Comparison of ENCODE assay signal across 1 cellular context in genomic region chr11:3959015-3959917, GRCh38.
TF ChIP-seq lines count a peak whose summit lies in the region.

No MANE protein-coding gene starts in this region.

TF ChIP-seq in HepG2, 621 proteins besides CTCF, POLR2A, EP300 and RAD21 (continued from another document and continues in another):
- TF ChIP-seq HOMEZ (CRISPR knock-in tag; IDR thresholded peaks at IDR 0.05; ENCODE audit: low read depth) (no peak), ZHX2 (IDR thresholded peaks at IDR 0.05; ENCODE audit: low read depth) (no peak), ZHX2 (CRISPR knock-in tag; IDR thresholded peaks at IDR 0.05; ENCODE audit: borderline replicate concordance) (no peak), ZBTB49 (CRISPR knock-in tag; IDR thresholded peaks at IDR 0.05; ENCODE audit: borderline replicate concordance) (no peak), FOXM1 (CRISPR knock-in tag; IDR thresholded peaks at IDR 0.05) (no peak), ZNF143 (CRISPR knock-in tag; IDR thresholded peaks at IDR 0.05) (no peak), ZNF549 (CRISPR knock-in tag; IDR thresholded peaks at IDR 0.05) (no peak), GATAD2A (CRISPR knock-in tag; IDR thresholded peaks at IDR 0.05) (peak; percentile 39; the same call in 1 of the 2 replicates), CSRNP2 (CRISPR knock-in tag; conservative IDR thresholded peaks at IDR 0.05; ENCODE audit: low read depth) (no peak), ZFP41 (CRISPR knock-in tag; IDR thresholded peaks at IDR 0.05; ENCODE audit: borderline replicate concordance) (no peak), ZNF672 (CRISPR knock-in tag; IDR thresholded peaks at IDR 0.05) (no peak), FOXA3 (CRISPR knock-in tag; IDR thresholded peaks at IDR 0.05) (peak; percentile 30; the same call in 1 of the 2 replicates), HMG20B (CRISPR knock-in tag; conservative IDR thresholded peaks at IDR 0.05) (no peak), CAMTA2 (CRISPR knock-in tag; IDR thresholded peaks at IDR 0.05; ENCODE audit: borderline replicate concordance) (no peak), TCF7L2 (IDR thresholded peaks at IDR 0.05; ENCODE audit: low read depth, low read length) (peak; percentile 72), RBM39 (IDR thresholded peaks at IDR 0.05; ENCODE audit: low read depth, low read length, poor library complexity, severe bottlenecking) (no peak), ZBTB8A (CRISPR knock-in tag; IDR thresholded peaks at IDR 0.05; ENCODE audit: borderline replicate concordance, low read depth) (no peak), PLSCR1 (CRISPR knock-in tag; IDR thresholded peaks at IDR 0.05; ENCODE audit: borderline replicate concordance) (no peak), THRA (CRISPR knock-in tag; IDR thresholded peaks at IDR 0.05; ENCODE audit: borderline replicate concordance) (peak; percentile 92; the same call in 1 of the 2 replicates), MAFK (conservative IDR thresholded peaks at IDR 0.05 in 1 of 2, IDR thresholded peaks at IDR 0.05 in 1 of 2; ENCODE audit: low read length in 2 of 2) (no peak), ZNF766 (CRISPR knock-in tag; IDR thresholded peaks at IDR 0.05; ENCODE audit: borderline replicate concordance) (no peak), MED1 (CRISPR knock-in tag; IDR thresholded peaks at IDR 0.05) (0 out of 2 replicates have a peak, but pooled peaks have one; percentile 23), ZFX (CRISPR knock-in tag; IDR thresholded peaks at IDR 0.05; ENCODE audit: low read depth) (no peak), ZSCAN22 (CRISPR knock-in tag; IDR thresholded peaks at IDR 0.05) (no peak), KDM6A (CRISPR knock-in tag; IDR thresholded peaks at IDR 0.05; ENCODE audit: low read depth) (no peak), MEIS1 (CRISPR knock-in tag; IDR thresholded peaks at IDR 0.05; ENCODE audit: borderline replicate concordance) (no peak)
- TF ChIP-seq, protein P1, sequence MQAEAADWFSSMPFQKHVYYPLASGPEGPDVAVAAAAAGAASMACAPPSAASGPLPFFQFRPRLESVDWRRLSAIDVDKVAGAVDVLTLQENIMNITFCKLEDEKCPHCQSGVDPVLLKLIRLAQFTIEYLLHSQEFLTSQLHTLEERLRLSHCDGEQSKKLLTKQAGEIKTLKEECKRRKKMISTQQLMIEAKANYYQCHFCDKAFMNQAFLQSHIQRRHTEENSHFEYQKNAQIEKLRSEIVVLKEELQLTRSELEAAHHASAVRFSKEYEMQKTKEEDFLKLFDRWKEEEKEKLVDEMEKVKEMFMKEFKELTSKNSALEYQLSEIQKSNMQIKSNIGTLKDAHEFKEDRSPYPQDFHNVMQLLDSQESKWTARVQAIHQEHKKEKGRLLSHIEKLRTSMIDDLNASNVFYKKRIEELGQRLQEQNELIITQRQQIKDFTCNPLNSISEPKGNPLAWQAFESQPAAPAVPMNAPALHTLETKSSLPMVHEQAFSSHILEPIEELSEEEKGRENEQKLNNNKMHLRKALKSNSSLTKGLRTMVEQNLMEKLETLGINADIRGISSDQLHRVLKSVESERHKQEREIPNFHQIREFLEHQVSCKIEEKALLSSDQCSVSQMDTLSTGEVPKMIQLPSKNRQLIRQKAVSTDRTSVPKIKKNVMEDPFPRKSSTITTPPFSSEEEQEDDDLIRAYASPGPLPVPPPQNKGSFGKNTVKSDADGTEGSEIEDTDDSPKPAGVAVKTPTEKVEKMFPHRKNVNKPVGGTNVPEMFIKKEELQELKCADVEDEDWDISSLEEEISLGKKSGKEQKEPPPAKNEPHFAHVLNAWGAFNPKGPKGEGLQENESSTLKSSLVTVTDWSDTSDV (CRISPR knock-in tag; IDR thresholded peaks at IDR 0.05): no peak
- TF ChIP-seq, protein P2, sequence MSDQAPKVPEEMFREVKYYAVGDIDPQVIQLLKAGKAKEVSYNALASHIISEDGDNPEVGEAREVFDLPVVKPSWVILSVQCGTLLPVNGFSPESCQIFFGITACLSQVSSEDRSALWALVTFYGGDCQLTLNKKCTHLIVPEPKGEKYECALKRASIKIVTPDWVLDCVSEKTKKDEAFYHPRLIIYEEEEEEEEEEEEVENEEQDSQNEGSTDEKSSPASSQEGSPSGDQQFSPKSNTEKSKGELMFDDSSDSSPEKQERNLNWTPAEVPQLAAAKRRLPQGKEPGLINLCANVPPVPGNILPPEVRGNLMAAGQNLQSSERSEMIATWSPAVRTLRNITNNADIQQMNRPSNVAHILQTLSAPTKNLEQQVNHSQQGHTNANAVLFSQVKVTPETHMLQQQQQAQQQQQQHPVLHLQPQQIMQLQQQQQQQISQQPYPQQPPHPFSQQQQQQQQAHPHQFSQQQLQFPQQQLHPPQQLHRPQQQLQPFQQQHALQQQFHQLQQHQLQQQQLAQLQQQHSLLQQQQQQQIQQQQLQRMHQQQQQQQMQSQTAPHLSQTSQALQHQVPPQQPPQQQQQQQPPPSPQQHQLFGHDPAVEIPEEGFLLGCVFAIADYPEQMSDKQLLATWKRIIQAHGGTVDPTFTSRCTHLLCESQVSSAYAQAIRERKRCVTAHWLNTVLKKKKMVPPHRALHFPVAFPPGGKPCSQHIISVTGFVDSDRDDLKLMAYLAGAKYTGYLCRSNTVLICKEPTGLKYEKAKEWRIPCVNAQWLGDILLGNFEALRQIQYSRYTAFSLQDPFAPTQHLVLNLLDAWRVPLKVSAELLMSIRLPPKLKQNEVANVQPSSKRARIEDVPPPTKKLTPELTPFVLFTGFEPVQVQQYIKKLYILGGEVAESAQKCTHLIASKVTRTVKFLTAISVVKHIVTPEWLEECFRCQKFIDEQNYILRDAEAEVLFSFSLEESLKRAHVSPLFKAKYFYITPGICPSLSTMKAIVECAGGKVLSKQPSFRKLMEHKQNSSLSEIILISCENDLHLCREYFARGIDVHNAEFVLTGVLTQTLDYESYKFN (CRISPR knock-in tag; conservative IDR thresholded peaks at IDR 0.05): peak; percentile 82
- TF ChIP-seq, protein P3, sequence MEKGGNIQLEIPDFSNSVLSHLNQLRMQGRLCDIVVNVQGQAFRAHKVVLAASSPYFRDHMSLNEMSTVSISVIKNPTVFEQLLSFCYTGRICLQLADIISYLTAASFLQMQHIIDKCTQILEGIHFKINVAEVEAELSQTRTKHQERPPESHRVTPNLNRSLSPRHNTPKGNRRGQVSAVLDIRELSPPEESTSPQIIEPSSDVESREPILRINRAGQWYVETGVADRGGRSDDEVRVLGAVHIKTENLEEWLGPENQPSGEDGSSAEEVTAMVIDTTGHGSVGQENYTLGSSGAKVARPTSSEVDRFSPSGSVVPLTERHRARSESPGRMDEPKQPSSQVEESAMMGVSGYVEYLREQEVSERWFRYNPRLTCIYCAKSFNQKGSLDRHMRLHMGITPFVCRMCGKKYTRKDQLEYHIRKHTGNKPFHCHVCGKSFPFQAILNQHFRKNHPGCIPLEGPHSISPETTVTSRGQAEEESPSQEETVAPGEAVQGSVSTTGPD (CRISPR knock-in tag; IDR thresholded peaks at IDR 0.05): no peak
- TF ChIP-seq, protein P4, sequence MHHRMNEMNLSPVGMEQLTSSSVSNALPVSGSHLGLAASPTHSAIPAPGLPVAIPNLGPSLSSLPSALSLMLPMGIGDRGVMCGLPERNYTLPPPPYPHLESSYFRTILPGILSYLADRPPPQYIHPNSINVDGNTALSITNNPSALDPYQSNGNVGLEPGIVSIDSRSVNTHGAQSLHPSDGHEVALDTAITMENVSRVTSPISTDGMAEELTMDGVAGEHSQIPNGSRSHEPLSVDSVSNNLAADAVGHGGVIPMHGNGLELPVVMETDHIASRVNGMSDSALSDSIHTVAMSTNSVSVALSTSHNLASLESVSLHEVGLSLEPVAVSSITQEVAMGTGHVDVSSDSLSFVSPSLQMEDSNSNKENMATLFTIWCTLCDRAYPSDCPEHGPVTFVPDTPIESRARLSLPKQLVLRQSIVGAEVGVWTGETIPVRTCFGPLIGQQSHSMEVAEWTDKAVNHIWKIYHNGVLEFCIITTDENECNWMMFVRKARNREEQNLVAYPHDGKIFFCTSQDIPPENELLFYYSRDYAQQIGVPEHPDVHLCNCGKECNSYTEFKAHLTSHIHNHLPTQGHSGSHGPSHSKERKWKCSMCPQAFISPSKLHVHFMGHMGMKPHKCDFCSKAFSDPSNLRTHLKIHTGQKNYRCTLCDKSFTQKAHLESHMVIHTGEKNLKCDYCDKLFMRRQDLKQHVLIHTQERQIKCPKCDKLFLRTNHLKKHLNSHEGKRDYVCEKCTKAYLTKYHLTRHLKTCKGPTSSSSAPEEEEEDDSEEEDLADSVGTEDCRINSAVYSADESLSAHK (CRISPR knock-in tag; IDR thresholded peaks at IDR 0.05; ENCODE audit: borderline replicate concordance): no peak
